8 cellular contexts compared by ENCODE assay signal in genomic region chr1:38489844-38490270, GRCh38.
DNase-seq lines count a peak whose midpoint lies in the region; ATAC-seq, FAIRE-seq and TF ChIP-seq lines count a peak whose summit lies in the region.

No MANE protein-coding gene starts in this region.

- H3K27me3 ChIP-seq in lower lobe of right lung (ENCODE audit: low read depth) (no peaks in the 10 kb centered on the region), thyroid gland (no peaks in the 10 kb centered on the region)

- H3K4me3 Mint-ChIP-seq in activated naive CD8-positive, alpha-beta T cell treated with anti-CD3 and anti-CD28 coated beads, Interleukin-2, amount 50 U/mL, for 24 hours: no peak overlapping the region

- no peak overlapping the region for H3K27ac ChIP-seq in lower lobe of right lung
- no peak overlapping the region for H3K27ac ChIP-seq in thyroid gland

- TF ChIP-seq CTCF in AG10803 (conservative IDR thresholded peaks at IDR 0.05; ENCODE audit: low read length) (peak; percentile 37), lower lobe of right lung (IDR thresholded peaks at IDR 0.05) (peak; percentile 46), thyroid gland (IDR thresholded peaks at IDR 0.05) (peak in 5 of 6 experiments; percentile 22 to 58 (median 33))

- no peaks in the 10 kb centered on the region for H3K9me3 ChIP-seq in lower lobe of right lung
- H3K9me3 ChIP-seq in thyroid gland: no peaks in the 10 kb centered on the region

- no peak overlapping the region for H3K4me3 ChIP-seq in AG10803 (ENCODE audit: low read length)
- H3K4me3 ChIP-seq in lower lobe of right lung: no peak overlapping the region
- no peak overlapping the region for H3K4me3 ChIP-seq in thyroid gland (replicated peaks in 1 of 3)

- peak; percentile 57 for FAIRE-seq in GM12891 (lab: Jason Lieb, UNC)

- no peaks in the 10 kb centered on the region for H3K36me3 Mint-ChIP-seq in activated naive CD8-positive, alpha-beta T cell treated with anti-CD3 and anti-CD28 coated beads, Interleukin-2, amount 50 U/mL, for 24 hours (ENCODE audit: low read depth)

- no peak for ATAC-seq in activated naive CD8-positive, alpha-beta T cell treated with anti-CD3 and anti-CD28 coated beads, Interleukin-2, amount 50 U/mL, for 24 hours
- peak in 1 of 2 donors; percentile 48 for ATAC-seq in lower lobe of right lung
- ATAC-seq in GM19328 (IDR thresholded peaks at IDR 0.05; ENCODE audit: unreplicated experiment): no peak

- TF ChIP-seq POLR2A in GM12891 (IDR thresholded peaks at IDR 0.05; ENCODE audit: low read depth, low read length): no peak
- TF ChIP-seq POLR2A in thyroid gland (IDR thresholded peaks at IDR 0.05): no peak

- H3K27me3 Mint-ChIP-seq in activated naive CD8-positive, alpha-beta T cell treated with anti-CD3 and anti-CD28 coated beads, Interleukin-2, amount 50 U/mL, for 24 hours: peaks cover 19% of the 10 kb centered on the region

- 63 to 66% methylated on average over 6 of the region's 6 CpGs for WGBS in thyroid gland, 2 donors

- intact Hi-C loops in lower lobe of right lung (cut with DNase I): no loop called here
- intact Hi-C loops in thyroid gland (cut with DNase I): no loop called here

- no peak overlapping the region for H3K27ac Mint-ChIP-seq in activated naive CD8-positive, alpha-beta T cell treated with anti-CD3 and anti-CD28 coated beads, Interleukin-2, amount 50 U/mL, for 24 hours

- no peaks in the 10 kb centered on the region for H3K4me1 Mint-ChIP-seq in activated naive CD8-positive, alpha-beta T cell treated with anti-CD3 and anti-CD28 coated beads, Interleukin-2, amount 50 U/mL, for 24 hours

- no peaks in the 10 kb centered on the region for H3K9me3 Mint-ChIP-seq in activated naive CD8-positive, alpha-beta T cell treated with anti-CD3 and anti-CD28 coated beads, Interleukin-2, amount 50 U/mL, for 24 hours

- no peaks in the 10 kb centered on the region for H3K4me1 ChIP-seq in lower lobe of right lung
- H3K4me1 ChIP-seq in thyroid gland: no peaks in the 10 kb centered on the region

- DNase-seq in AG10803 (ENCODE audit: low read depth) (no peak), GM12891 (ENCODE audit: insufficient read length, low spot score) (peak; percentile 47), RPMI8226 (peak; percentile 59), lower lobe of right lung (no peak), thyroid gland (peak; percentile 30 to 36), cerebellum (ENCODE audit: low spot score) (no peak)
- DNase-seq in activated naive CD8-positive, alpha-beta T cell treated with anti-CD3 and anti-CD28 coated beads, Interleukin-2, amount 50 U/mL, for 24 hours: peak; percentile 68

- H3K36me3 ChIP-seq in lower lobe of right lung (no peaks in the 10 kb centered on the region), thyroid gland (no peaks in the 10 kb centered on the region)

TF ChIP-seq in GM12891, 5 proteins besides CTCF, POLR2A, EP300 and RAD21:
- no peak for TF ChIP-seq POLR2AphosphoS5 (IDR thresholded peaks at IDR 0.05; ENCODE audit: low read depth, low read length)
- no peak for TF ChIP-seq PAX5 (IDR thresholded peaks at IDR 0.05; ENCODE audit: insufficient read depth, low read length, severe bottlenecking)
- no peak for TF ChIP-seq SPI1 (IDR thresholded peaks at IDR 0.05; ENCODE audit: low read depth, low read length)
- no peak for TF ChIP-seq TAF1 (IDR thresholded peaks at IDR 0.05; ENCODE audit: low read depth, low read length)
- no peak for TF ChIP-seq POU2F2 (IDR thresholded peaks at IDR 0.05; ENCODE audit: low read depth, low read length)

Comparison
In these comparisons a context has a peak if more than half of its experiments do, and no peak if none do; other contexts are left out.
1. DNase-seq: peak in GM12891 (single experiment), RPMI8226 (single experiment), activated naive CD8-positive, alpha-beta T cell treated with anti-CD3 and anti-CD28 coated beads, Interleukin-2, amount 50 U/mL, for 24 hours (single experiment) and thyroid gland (2 of 2); none in AG10803 (single experiment), lower lobe of right lung (single experiment) and cerebellum (single experiment).
2. Peak in every context shown above with its lines, with median percentiles within 50 percentile points of each other: CTCF ChIP-seq.